Comparison of ENCODE assay signal across 8 cellular contexts in the genomic region with DNA sequence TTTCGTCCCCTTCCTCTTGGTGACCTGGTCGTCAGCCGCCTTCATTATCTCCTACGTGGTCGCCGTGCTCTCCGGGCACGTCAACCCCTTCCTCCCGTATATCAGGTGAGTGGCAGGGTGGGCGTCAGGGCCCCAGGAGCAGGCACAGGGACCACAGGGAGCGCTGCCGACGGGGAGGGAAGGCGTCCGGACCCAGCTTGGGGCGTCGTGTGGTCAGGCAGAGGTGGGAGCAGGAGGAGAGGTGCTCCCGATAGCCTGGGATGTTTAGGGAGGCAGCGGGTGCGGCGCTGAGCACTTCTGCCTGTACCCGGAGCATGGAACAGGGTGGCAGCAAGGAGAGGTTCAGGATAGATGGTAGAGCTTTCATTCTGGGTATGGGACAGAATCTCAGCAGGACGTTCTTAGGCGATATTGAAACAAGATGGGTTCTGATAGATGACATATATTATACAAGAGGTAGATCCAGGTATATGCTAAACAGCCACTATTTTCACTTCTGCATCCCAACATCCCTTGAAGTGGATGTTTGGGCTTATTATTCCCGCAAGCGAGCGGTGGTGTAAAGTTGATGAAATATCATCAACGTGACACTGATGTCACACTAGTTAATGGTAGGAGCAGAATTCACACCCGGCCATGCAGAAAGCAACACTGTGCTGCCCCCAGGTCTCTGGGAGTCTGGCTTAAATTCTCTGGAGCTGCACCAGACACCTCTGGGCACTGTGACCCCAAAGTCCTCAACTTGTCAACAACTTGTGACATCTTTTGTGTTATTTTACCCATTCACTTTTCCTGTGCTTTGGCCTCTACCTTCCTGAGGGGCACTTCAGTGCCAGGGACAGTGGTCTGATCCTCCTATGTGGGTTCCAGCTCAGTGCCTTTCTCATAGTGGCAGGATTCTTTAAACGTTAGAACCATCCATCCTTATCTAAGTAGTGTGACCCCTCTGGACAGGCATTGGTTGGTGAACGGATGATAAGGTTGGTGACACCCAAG. TPM values are rescaled to one million over a fixed set of nuclear protein-coding genes. Genes with fewer than 3 reads are reported as not detected.
DNase-seq lines count a peak whose midpoint lies in the region; ATAC-seq and TF ChIP-seq lines count a peak whose summit lies in the region.

No MANE protein-coding gene starts in this region.

- peak overlapping the region; percentile 94 to 96 for H3K9ac ChIP-seq in stomach smooth muscle (ENCODE audit: low read length in 2 of 2)

- 7 to 25% methylated on average over 13 to 31 of the region's 31 CpGs for WGBS in body of pancreas, 2 donors

- H3K4me3 ChIP-seq in HFF-Myc (replicated peaks; ENCODE audit: low read depth, low read length) = peak overlapping the region; percentile 83
- H3K4me3 ChIP-seq in body of pancreas = peak overlapping the region; percentile 53 to 86
- peak overlapping the region; percentile 82 for H3K4me3 ChIP-seq in kidney epithelial cell (ENCODE audit: low read depth, low read length)
- H3K4me3 ChIP-seq in stomach smooth muscle (ENCODE audit: low read length in 2 of 2) = peak overlapping the region; percentile 77 to 98

- H3K27me3 ChIP-seq in body of pancreas = no peaks in the 10 kb centered on the region
- H3K27me3 ChIP-seq in kidney epithelial cell (ENCODE audit: control insufficient read depth, insufficient read depth, low read length) = no peaks in the 10 kb centered on the region
- H3K27me3 ChIP-seq in stomach smooth muscle (ENCODE audit: control insufficient read depth in 1 of 2, insufficient read depth in 2 of 2, low read length in 2 of 2) = no peaks in the 10 kb centered on the region

- no peaks in the 10 kb centered on the region for H3K9me3 ChIP-seq in body of pancreas
- no peaks in the 10 kb centered on the region for H3K9me3 ChIP-seq in stomach smooth muscle (ENCODE audit: control insufficient read depth in 2 of 2, low read length in 2 of 2)

- ATAC-seq in body of pancreas (peak; percentile 23), GM21717 (IDR thresholded peaks at IDR 0.05; ENCODE audit: unreplicated experiment) (no peak)

- no peaks in the 10 kb centered on the region for H3K36me3 ChIP-seq in body of pancreas (replicated peaks in 1 of 2; ENCODE audit: insufficient read depth in 1 of 2, low read depth in 2 of 2)
- no peaks in the 10 kb centered on the region for H3K36me3 ChIP-seq in kidney epithelial cell (ENCODE audit: control insufficient read depth, insufficient read depth, low read length)
- no peaks in the 10 kb centered on the region for H3K36me3 ChIP-seq in stomach smooth muscle (ENCODE audit: control insufficient read depth in 2 of 2, insufficient read depth in 2 of 2, low read length in 2 of 2)

- TF ChIP-seq CTCF in HFF-Myc (IDR thresholded peaks at IDR 0.05; ENCODE audit: low read depth, low read length, missing control alignments) (no peak), body of pancreas (IDR thresholded peaks at IDR 0.05) (no peak), kidney epithelial cell (IDR thresholded peaks at IDR 0.05; ENCODE audit: insufficient read depth, low read length, poor library complexity, severe bottlenecking) (no peak)

- DNase-seq in NOMO-1 treated with DMSO at 0.1 percent for 48 hours (lab: John Stamatoyannopoulos, UW; ENCODE audit: unreplicated experiment) (peak; percentile 48), NOMO-1 treated with dmso at 0.1 percent for 144 hours (lab: John Stamatoyannopoulos, UW; ENCODE audit: unreplicated experiment) (no peak), HFF-Myc (ENCODE audit: extremely low read depth, low read depth) (no peak), NCI-H226 (peak; percentile 24), body of pancreas (peak in 3 of 4 donors; percentile 32 to 43 (median 41)), kidney epithelial cell (ENCODE audit: low read depth) (no peak)

- peak overlapping the region; percentile 94 to 98 (median 96) for H3K27ac ChIP-seq in body of pancreas
- peak overlapping the region; percentile 88 for H3K27ac ChIP-seq in stomach smooth muscle (ENCODE audit: low read length)

- H3K4me1 ChIP-seq in body of pancreas (peaks cover 24% of the 10 kb centered on the region), stomach smooth muscle (ENCODE audit: control insufficient read depth, insufficient read depth, low read length) (peaks cover 6% of the 10 kb centered on the region)

- TF ChIP-seq POLR2A in body of pancreas (IDR thresholded peaks at IDR 0.05) = no peak

- intact Hi-C loops in body of pancreas (cut with DNase I) = no loop called here

RNA-seq across cellular contexts. Expression of a gene that starts 0.7 kb away (rescaled TPM):
- total RNA-seq in body of pancreas = 10 to 100 TPM in 1 of 2 donors, 1 to 10 TPM in 1; 2.6 to 14.5 TPM
- 35.5 and 44.1 TPM in 2 replicates for total RNA-seq in kidney epithelial cell

RNA-seq across cellular contexts. Expression of a gene that starts 47.4 kb away (rescaled TPM):
- total RNA-seq in body of pancreas (10 to 100 TPM; 15.5 to 27.2 TPM), kidney epithelial cell (24.9 and 26.5 TPM in 2 replicates)

Comparison
In these comparisons a context has a peak if more than half of its experiments do, and no peak if none do; other contexts are left out.
1. DNase-seq: peak in NOMO-1 treated with DMSO at 0.1 percent for 48 hours (single experiment), NCI-H226 (single experiment) and body of pancreas (3 of 4); none in NOMO-1 treated with dmso at 0.1 percent for 144 hours (single experiment), HFF-Myc (single experiment) and kidney epithelial cell (single experiment).
2. Peak in every context shown above with its lines, with median percentiles within 50 percentile points of each other: H3K4me3 ChIP-seq.